ENCODE assay signal across 14 cellular contexts in genomic region chr6:14035448-14035847, GRCh38.
DNase-seq lines count a peak whose midpoint lies in the region; ATAC-seq and TF ChIP-seq lines count a peak whose summit lies in the region.
"Had no signal": no experiment of that assay in that cellular context is flagged by ENCODE, and none has a peak within 500 bp of the region (broad histone marks: within the 10 kb centered on the region; RNA-seq: fewer than 3 reads in every experiment).

No MANE protein-coding gene starts in this region.

- peak; percentile 94 for DNase-seq in ACHN
- DNase-seq in HS-27A (ENCODE audit: low read depth), result peak; percentile 96
- peak; percentile 92 for DNase-seq in kidney glomerular epithelial cell (lab: John Stamatoyannopoulos, UW)
- no peak for DNase-seq in COLO829 (ENCODE audit: low spot score)
- no peak for DNase-seq in tibial artery
- DNase-seq in stimulated activated naive CD4-positive, alpha-beta T cell treated with Interleukin-2 at 50 U/mL for 16 hours (lab: John Stamatoyannopoulos, UW), result no peak
- DNase-seq in activated CD4-positive, alpha-beta T cell treated with anti-CD3 and anti-CD28 coated beads for 36 hours, result no peak
- DNase-seq: activated T-cell treated with anti-CD3 and anti-CD28 coated beads, Interleukin-2, amount 50 U/mL, for 24 hours; CD4-positive, alpha-beta memory T cell; left colon; NCI-H524 treated with DMSO at 0.1 percent for 48 hours; stimulated activated CD4-positive, alpha-beta T cell treated with anti-CD3 and anti-CD28 coated beads, Interleukin-12 subunit alpha, Interleukin-12 subunit beta, amount 100 ng/mL, for 4 hours; stimulated activated naive CD8-positive, alpha-beta T cell treated with anti-CD3 and anti-CD28 coated beads, Interleukin-15, amount 100 ng/mL, for 72 hours had no signal

- TF ChIP-seq CTCF in brain (conservative IDR thresholded peaks at IDR 0.05) (no peak), tibial artery (IDR thresholded peaks at IDR 0.05) (no peak)

- H3K9me3 Mint-ChIP-seq in brain, result peaks cover 5 to 15% (median 9%) of the 10 kb centered on the region in 5 experiments
- H3K9me3 Mint-ChIP-seq in activated CD4-positive, alpha-beta T cell treated with anti-CD3 and anti-CD28 coated beads for 36 hours (ENCODE audit: low read depth), result no peaks in the 10 kb centered on the region
- H3K9me3 Mint-ChIP-seq: activated T-cell treated with anti-CD3 and anti-CD28 coated beads, Interleukin-2, amount 50 U/mL, for 24 hours; CD4-positive, alpha-beta memory T cell; stimulated activated naive CD8-positive, alpha-beta T cell treated with anti-CD3 and anti-CD28 coated beads, Interleukin-15, amount 100 ng/mL, for 72 hours had no signal

- H3K4me3 ChIP-seq in tibial artery, result no peak overlapping the region

- POLR2A ChIA-PET in activated CD4-positive, alpha-beta T cell treated with anti-CD3 and anti-CD28 coated beads for 36 hours (lab: Charles Lee), result no interaction called here

- H3K27ac Mint-ChIP-seq in brain, result peak overlapping the region in 3 of 5 experiments; percentile 68 to 86 (median 82)
- no peak overlapping the region for H3K27ac Mint-ChIP-seq in activated CD4-positive, alpha-beta T cell treated with anti-CD3 and anti-CD28 coated beads for 36 hours
- H3K27ac Mint-ChIP-seq: activated T-cell treated with anti-CD3 and anti-CD28 coated beads, Interleukin-2, amount 50 U/mL, for 24 hours; CD4-positive, alpha-beta memory T cell; stimulated activated naive CD8-positive, alpha-beta T cell treated with anti-CD3 and anti-CD28 coated beads, Interleukin-15, amount 100 ng/mL, for 72 hours had no signal

- peaks cover 4% of the 10 kb centered on the region for H3K27me3 Mint-ChIP-seq in brain
- H3K27me3 Mint-ChIP-seq in activated CD4-positive, alpha-beta T cell treated with anti-CD3 and anti-CD28 coated beads for 36 hours, result peaks cover 9% of the 10 kb centered on the region

- CTCF ChIA-PET in activated CD4-positive, alpha-beta T cell treated with anti-CD3 and anti-CD28 coated beads for 36 hours (lab: Charles Lee), result interaction anchor here (0.8 to 6.0 kb wide), 4 partner anchors 11 to 240 kb away, joined by 3 to 36 read pairs (median 6); no protein-coding TSS in a partner anchor

- no peak for ATAC-seq in activated CD4-positive, alpha-beta T cell treated with anti-CD3 and anti-CD28 coated beads for 36 hours
- ATAC-seq: left colon; stimulated activated naive CD8-positive, alpha-beta T cell treated with anti-CD3 and anti-CD28 coated beads, Interleukin-15, amount 100 ng/mL, for 72 hours had no signal

- peaks cover 30% of the 10 kb centered on the region for H3K4me1 Mint-ChIP-seq in brain
- peaks cover 3% of the 10 kb centered on the region for H3K4me1 Mint-ChIP-seq in activated CD4-positive, alpha-beta T cell treated with anti-CD3 and anti-CD28 coated beads for 36 hours
- H3K4me1 Mint-ChIP-seq: CD4-positive, alpha-beta memory T cell had no signal

- in situ Hi-C loops in ACHN (cut with HindIII; ENCODE audit: low pct_ligation_motif_present, low pct_unique_long_range_greater_than_20kb, low sequenced_read_pairs), result no loop called here

- H3K27ac ChIP-seq in tibial artery, result no peak overlapping the region

- H3K27me3 ChIP-seq in tibial artery, result peaks cover 0 to 15% of the 10 kb centered on the region in 2 donors

- H3K4me1 ChIP-seq in tibial artery, result no peaks in the 10 kb centered on the region

- no peaks in the 10 kb centered on the region for H3K36me3 ChIP-seq in tibial artery

- H3K4me3 Mint-ChIP-seq in brain, result no peak overlapping the region
- H3K4me3 Mint-ChIP-seq in activated CD4-positive, alpha-beta T cell treated with anti-CD3 and anti-CD28 coated beads for 36 hours, result no peak overlapping the region
- H3K4me3 Mint-ChIP-seq: activated T-cell treated with anti-CD3 and anti-CD28 coated beads, Interleukin-2, amount 50 U/mL, for 24 hours; CD4-positive, alpha-beta memory T cell; stimulated activated naive CD8-positive, alpha-beta T cell treated with anti-CD3 and anti-CD28 coated beads, Interleukin-15, amount 100 ng/mL, for 72 hours had no signal

- H3K9me3 ChIP-seq in tibial artery, result no peaks in the 10 kb centered on the region

- H3K36me3 Mint-ChIP-seq in brain, result no peaks in the 10 kb centered on the region
- H3K36me3 Mint-ChIP-seq in activated CD4-positive, alpha-beta T cell treated with anti-CD3 and anti-CD28 coated beads for 36 hours (ENCODE audit: low read depth), result no peaks in the 10 kb centered on the region
- H3K36me3 Mint-ChIP-seq: CD4-positive, alpha-beta memory T cell had no signal

- intact Hi-C loops in tibial artery (cut with DNase I; ENCODE audit: low total_unique reads), result no loop called here
- intact Hi-C loops in activated CD4-positive, alpha-beta T cell treated with anti-CD3 and anti-CD28 coated beads for 36 hours (cut with DNase I, micrococcal nuclease), result no loop called here

Comparison
In these comparisons a context has a peak if more than half of its experiments do, and no peak if none do; other contexts are left out.
1. DNase-seq: peak in ACHN (single experiment), HS-27A (single experiment) and kidney glomerular epithelial cell (single experiment); none in COLO829 (single experiment), tibial artery (0 of 2), stimulated activated naive CD4-positive, alpha-beta T cell treated with Interleukin-2 at 50 U/mL for 16 hours (single experiment) and activated CD4-positive, alpha-beta T cell treated with anti-CD3 and anti-CD28 coated beads for 36 hours (single experiment).